14 cellular contexts compared by ENCODE assay signal in genomic region chr14:91371011-91371989, GRCh38. TPM values are rescaled to one million over a fixed set of nuclear protein-coding genes. Genes with fewer than 3 reads are reported as not detected.
DNase-seq lines count a peak whose midpoint lies in the region; TF ChIP-seq lines count a peak whose summit lies in the region.
"Had no signal": no experiment of that assay in that cellular context is flagged by ENCODE, and none has a peak within 500 bp of the region (broad histone marks: within the 10 kb centered on the region; RNA-seq: fewer than 3 reads in every experiment).

No MANE protein-coding gene starts in this region.

- no peak overlapping the region for H3K27ac Mint-ChIP-seq in glutamatergic neuron (ENCODE audit: unreplicated experiment)
- H3K27ac Mint-ChIP-seq: HFFc6, mesothelial cell of epicardium had no signal

- peak overlapping the region; percentile 73 for H3K4me3 Mint-ChIP-seq in glutamatergic neuron (ENCODE audit: unreplicated experiment)
- H3K4me3 Mint-ChIP-seq: HFFc6, mesothelial cell of epicardium had no signal

- no peaks in the 10 kb centered on the region for H3K27me3 ChIP-seq in brain microvascular endothelial cell (replicated peaks)

- no peak for TF ChIP-seq CTCF in C4-2B (conservative IDR thresholded peaks at IDR 0.05)
- TF ChIP-seq CTCF in GM12864 (IDR thresholded peaks at IDR 0.05; ENCODE audit: low read depth, low read length, missing control alignments): no peak
- TF ChIP-seq CTCF in glutamatergic neuron (IDR thresholded peaks at IDR 0.05; ENCODE audit: partially characterized antibody, unreplicated experiment): no peak
- no peak for TF ChIP-seq CTCF in brain microvascular endothelial cell (IDR thresholded peaks at IDR 0.05; ENCODE audit: low read depth, low read length, missing control alignments)

- peak overlapping the region; percentile 76 for H3K27ac ChIP-seq in C4-2B
- H3K27ac ChIP-seq in brain microvascular endothelial cell: no peak overlapping the region
- H3K27ac ChIP-seq: HL-60 had no signal

- peaks cover 34% of the 10 kb centered on the region for H3K27me3 Mint-ChIP-seq in glutamatergic neuron (ENCODE audit: unreplicated experiment)

- in situ Hi-C loops in brain microvascular endothelial cell (cut with HindIII; ENCODE audit: low pct_ligation_motif_present, low sequenced_read_pairs): no loop called here

- no peaks in the 10 kb centered on the region for H3K36me3 Mint-ChIP-seq in glutamatergic neuron (ENCODE audit: unreplicated experiment)
- H3K36me3 Mint-ChIP-seq: mesothelial cell of epicardium had no signal

- H3K36me3 ChIP-seq in brain microvascular endothelial cell (replicated peaks): no peaks in the 10 kb centered on the region
- H3K36me3 ChIP-seq: heart left ventricle had no signal

- peaks cover 28% of the 10 kb centered on the region for H3K9me3 Mint-ChIP-seq in glutamatergic neuron (ENCODE audit: unreplicated experiment)
- H3K9me3 Mint-ChIP-seq: HFFc6, mesothelial cell of epicardium had no signal

- DNase-seq in GM12864 (ENCODE audit: low read depth) (no peak), UCSD-AML1 (lab: John Stamatoyannopoulos, UW; ENCODE audit: unreplicated experiment) (peak; percentile 24), glutamatergic neuron (no peak), brain microvascular endothelial cell (no peak), pons (ENCODE audit: low spot score) (no peak), NCI-H226 (no peak)
- no peak for DNase-seq in effector CD4-positive, alpha-beta T cell
- DNase-seq: heart left ventricle, HFFc6, NCI-H1436 treated with DMSO at 0.1 percent for 48 hours, SHP77 had no signal

- H3K4me3 ChIP-seq in GM12864 (ENCODE audit: low read depth, low read length): peak overlapping the region; percentile 3
- H3K4me3 ChIP-seq in brain microvascular endothelial cell (ENCODE audit: low read depth, low read length): no peak overlapping the region
- H3K4me3 ChIP-seq: heart left ventricle had no signal

- H3K4me1 Mint-ChIP-seq in glutamatergic neuron (ENCODE audit: low read depth, unreplicated experiment): peaks cover 76% of the 10 kb centered on the region

RNA-seq across cellular contexts. Expression of gene CCDC88C, which starts 46.3 kb away (rescaled TPM):
- 68.0 TPM for total RNA-seq in glutamatergic neuron (ENCODE audit: unreplicated experiment)
